10 cellular contexts compared by ENCODE assay signal in the genomic region with DNA sequence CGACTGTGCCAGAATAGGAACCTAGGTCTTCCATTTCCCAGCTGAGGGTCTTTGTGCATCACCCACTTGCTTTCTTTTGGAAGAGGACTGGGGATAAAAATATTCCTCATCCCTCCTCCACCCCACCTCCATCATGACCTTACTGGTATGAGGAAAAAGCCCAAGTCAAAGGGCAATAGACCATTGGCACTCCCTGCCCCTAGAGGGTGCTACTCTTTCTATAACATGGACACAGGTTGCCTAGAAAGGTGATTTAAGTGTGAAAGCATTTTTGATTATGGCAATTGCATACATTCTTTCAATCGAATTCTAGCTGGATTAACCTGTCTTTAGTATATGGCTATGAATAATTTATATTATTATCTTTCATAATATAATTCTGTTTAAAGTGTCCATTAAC. TPM values are rescaled to one million over a fixed set of nuclear protein-coding genes. Genes with fewer than 3 reads are reported as not detected.
DNase-seq lines count a peak whose midpoint lies in the region; ATAC-seq and TF ChIP-seq lines count a peak whose summit lies in the region.
"Had no signal": no experiment of that assay in that cellular context is flagged by ENCODE, and none has a peak within 500 bp of the region (broad histone marks: within the 10 kb centered on the region; RNA-seq: fewer than 3 reads in every experiment).

No MANE protein-coding gene starts in this region.

- DNase-seq in DND-41 (no peak), HuH-7.5 (ENCODE audit: low spot score) (peak; percentile 43), MCF 10A (ENCODE audit: unreplicated experiment) (peak; percentile 46), lung (ENCODE audit: low spot score) (no peak), dorsolateral prefrontal cortex (no peak), DMS79 (lab: John Stamatoyannopoulos, UW) (no peak)
- DNase-seq: activated CD4-positive, CD25-positive, alpha-beta regulatory T cell; NCI-H1436 treated with DMSO at 0.1 percent for 48 hours had no signal

- H3K79me2 ChIP-seq in DND-41 (ENCODE audit: insufficient read depth, low read length) = no peaks in the 10 kb centered on the region

- POLR2A ChIA-PET in MCF 10A (lab: Yijun Ruan, JAX) = interaction anchor here (1.1 kb wide), 1 partner anchor 8 kb away, joined by 3 read pairs; no protein-coding TSS in a partner anchor

- H3K9me3 Mint-ChIP-seq in MCF 10A (ENCODE audit: unreplicated experiment) = peaks cover 11% of the 10 kb centered on the region
- peaks cover 6% of the 10 kb centered on the region for H3K9me3 Mint-ChIP-seq in stimulated activated memory B cell treated with anti-CD40 and anti-IgM and Interleukin-4, amounts not matched to agents 10 μg/mL and 1 μg/mL and 100 μg/mL, for 72 hours

- no peak overlapping the region for H2AFZ ChIP-seq in DND-41 (ENCODE audit: low read depth, low read length)

- TF ChIP-seq CTCF in DND-41 (IDR thresholded peaks at IDR 0.05; ENCODE audit: borderline replicate concordance, extremely low read depth, low read length, poor library complexity, severe bottlenecking) (peak; percentile 34), MCF 10A (IDR thresholded peaks at IDR 0.05; ENCODE audit: unreplicated experiment) (peak; percentile 30), lung (IDR thresholded peaks at IDR 0.05; ENCODE audit: control extremely low read depth, extremely low read depth) (peak; percentile 22), dorsolateral prefrontal cortex (IDR thresholded peaks at IDR 0.05 in 54 of 56, conservative IDR thresholded peaks at IDR 0.05 in 2 of 56; ENCODE audit: low read depth in 1 of 56, partially characterized antibody in 56 of 56) (peak in 18 of 56 donors; percentile 8 to 37 (median 22))

- H3K27me3 Mint-ChIP-seq in MCF 10A (ENCODE audit: insufficient read depth, unreplicated experiment) = no peaks in the 10 kb centered on the region
- peaks cover 18% of the 10 kb centered on the region for H3K27me3 Mint-ChIP-seq in stimulated activated memory B cell treated with anti-CD40 and anti-IgM and Interleukin-4, amounts not matched to agents 10 μg/mL and 1 μg/mL and 100 μg/mL, for 72 hours

- no TSS peak for BruUV-seq in MCF 10A (replicated peaks; lab: Mats Ljungman, UMichigan)

- no peaks in the 10 kb centered on the region for H3K36me3 Mint-ChIP-seq in MCF 10A (ENCODE audit: insufficient read depth, unreplicated experiment)
- H3K36me3 Mint-ChIP-seq in stimulated activated memory B cell treated with anti-CD40 and anti-IgM and Interleukin-4, amounts not matched to agents 10 μg/mL and 1 μg/mL and 100 μg/mL, for 72 hours = peaks cover 6% of the 10 kb centered on the region

- intact Hi-C loops in MCF 10A (cut with micrococcal nuclease) = no loop called here
- intact Hi-C loops in dorsolateral prefrontal cortex (cut with DNase I) = no loop called here

- H3K4me1 ChIP-seq in DND-41 (ENCODE audit: insufficient read depth, low read length) (no peaks in the 10 kb centered on the region), lung (ENCODE audit: control insufficient read depth in 2 of 2, insufficient read depth in 2 of 2, low read length in 2 of 2) (peaks cover 0 to 1% of the 10 kb centered on the region in 2 donors)

- no peaks in the 10 kb centered on the region for H4K20me1 ChIP-seq in DND-41 (ENCODE audit: insufficient read depth, low read length)

- no peak overlapping the region for H3K4me3 Mint-ChIP-seq in MCF 10A (ENCODE audit: unreplicated experiment)
- H3K4me3 Mint-ChIP-seq in stimulated activated memory B cell treated with anti-CD40 and anti-IgM and Interleukin-4, amounts not matched to agents 10 μg/mL and 1 μg/mL and 100 μg/mL, for 72 hours = no peak overlapping the region

- H3K9me3 ChIP-seq in DND-41 (ENCODE audit: insufficient read depth, low read length, severe bottlenecking) = no peaks in the 10 kb centered on the region
- H3K9me3 ChIP-seq in lung (ENCODE audit: control insufficient read depth in 2 of 2, insufficient read depth in 1 of 2, low read length in 1 of 2) = peaks cover 2 to 6% of the 10 kb centered on the region in 2 donors

- no peaks in the 10 kb centered on the region for H3K27me3 ChIP-seq in DND-41 (ENCODE audit: insufficient read depth, low read length, poor library complexity)
- H3K27me3 ChIP-seq in lung (ENCODE audit: control insufficient read depth, insufficient read depth) = no peaks in the 10 kb centered on the region
- H3K27me3 ChIP-seq in dorsolateral prefrontal cortex = no peaks in the 10 kb centered on the region

- H3K9ac ChIP-seq in DND-41 (ENCODE audit: low read depth, low read length) = no peak overlapping the region

- WGBS in lung, 2 donors = 57 to 61% methylated on average over 2 of the region's 2 CpGs

- H3K36me3 ChIP-seq in DND-41 (ENCODE audit: insufficient read depth, low read length) (no peaks in the 10 kb centered on the region), lung (ENCODE audit: control insufficient read depth in 2 of 2, insufficient read depth in 2 of 2, low read length in 2 of 2) (no peaks in the 10 kb centered on the region)

- H3K27ac ChIP-seq in DND-41 (ENCODE audit: low read length) = no peak overlapping the region
- H3K27ac ChIP-seq in lung (ENCODE audit: low read depth in 1 of 2, low read length in 1 of 2) = no peak overlapping the region
- no peak overlapping the region for H3K27ac ChIP-seq in dorsolateral prefrontal cortex

- H3K4me2 ChIP-seq in DND-41 (ENCODE audit: insufficient read depth, low read length) = no peak overlapping the region

- CTCF ChIA-PET in MCF 10A (lab: Yijun Ruan, JAX) = interaction anchor here (0.6 kb wide), 1 partner anchor 36 kb away, joined by 3 read pairs; no protein-coding TSS in a partner anchor

- no peak for ATAC-seq in DND-41 (ENCODE audit: insufficient read depth, low read depth)
- ATAC-seq in lung (ENCODE audit: insufficient read depth, low FRiP score) = no peak
- no peak for ATAC-seq in stimulated activated memory B cell treated with anti-CD40 and anti-IgM and Interleukin-4, amounts not matched to agents 10 μg/mL and 1 μg/mL and 100 μg/mL, for 72 hours
- no peak for ATAC-seq in HG02884 (IDR thresholded peaks at IDR 0.05; ENCODE audit: unreplicated experiment)

- no peak overlapping the region for H3K27ac Mint-ChIP-seq in MCF 10A (ENCODE audit: low read depth, unreplicated experiment)
- H3K27ac Mint-ChIP-seq in stimulated activated memory B cell treated with anti-CD40 and anti-IgM and Interleukin-4, amounts not matched to agents 10 μg/mL and 1 μg/mL and 100 μg/mL, for 72 hours = no peak overlapping the region

- H3K4me1 Mint-ChIP-seq in MCF 10A (ENCODE audit: insufficient read depth, unreplicated experiment) = no peaks in the 10 kb centered on the region
- no peaks in the 10 kb centered on the region for H3K4me1 Mint-ChIP-seq in stimulated activated memory B cell treated with anti-CD40 and anti-IgM and Interleukin-4, amounts not matched to agents 10 μg/mL and 1 μg/mL and 100 μg/mL, for 72 hours

- no peak overlapping the region for H3K4me3 ChIP-seq in DND-41 (ENCODE audit: low read depth in 1 of 2, low read length in 2 of 2)
- no peak overlapping the region for H3K4me3 ChIP-seq in lung
- no peak overlapping the region for H3K4me3 ChIP-seq in dorsolateral prefrontal cortex

RNA-seq across cellular contexts. Expression of a gene that starts 22.8 kb away (rescaled TPM):
- total RNA-seq in MCF 10A (2022) (4.8 and 6.6 TPM in 2 replicates), lung (10 to 100 TPM in 1 of 2 donors, 1 to 10 TPM in 1; 9.4 to 16.3 TPM), dorsolateral prefrontal cortex (10 to 100 TPM in 3 of 120 experiments, 1 to 10 TPM in 117; 3.2 to 10.5 (median 6.8) TPM)
- polyA plus RNA-seq in lung = 1 to 10 TPM; 1.6 to 2.6 TPM

Comparison
In these comparisons a context has a peak if more than half of its experiments do, and no peak if none do; other contexts are left out.
1. DNase-seq: peak in HuH-7.5 (single experiment) and MCF 10A (single experiment); none in DND-41 (single experiment), lung (single experiment), dorsolateral prefrontal cortex (0 of 10) and DMS79 (single experiment).